Comparison of ENCODE assay signal across 1 cellular context in genomic region chr2:217552081-217552480, GRCh38.
TF ChIP-seq lines count a peak whose summit lies in the region.

No MANE protein-coding gene starts in this region.

TF ChIP-seq in GM23338, 12 proteins besides CTCF, POLR2A, EP300 and RAD21 (continued from another document):
- TF ChIP-seq ZNF462 (CRISPR knock-in tag; IDR thresholded peaks at IDR 0.05) = no peak
- no peak for TF ChIP-seq POLR2AphosphoS5 (IDR thresholded peaks at IDR 0.05; ENCODE audit: low read depth)
- TF ChIP-seq ETS1 (IDR thresholded peaks at IDR 0.05) = no peak
